In the genomic region with DNA sequence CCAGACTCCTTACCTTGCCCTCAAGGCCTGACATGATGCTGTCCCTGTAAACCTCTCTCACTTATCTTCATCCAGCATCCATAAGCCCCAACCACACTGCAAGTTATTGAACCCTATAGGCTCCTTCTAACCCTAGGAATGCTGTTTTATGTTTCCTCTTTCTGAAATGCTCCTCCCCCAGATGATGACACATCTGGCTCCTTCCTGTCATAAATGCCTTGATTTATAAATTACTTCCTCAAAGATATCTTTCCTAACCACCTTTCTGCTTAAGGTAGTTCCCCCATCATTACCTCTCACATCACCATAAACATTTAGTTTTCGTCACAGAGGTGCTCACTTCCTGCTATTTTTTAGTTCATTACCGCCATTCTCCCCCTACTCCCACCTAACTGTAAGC, we compare ENCODE assay signal across 15 cellular contexts. TPM values are rescaled to one million over a fixed set of nuclear protein-coding genes. Genes with fewer than 3 reads are reported as not detected.
DNase-seq lines count a peak whose midpoint lies in the region; ATAC-seq and TF ChIP-seq lines count a peak whose summit lies in the region.
"Had no signal": no experiment of that assay in that cellular context is flagged by ENCODE, and none has a peak within 500 bp of the region (broad histone marks: within the 10 kb centered on the region; RNA-seq: fewer than 3 reads in every experiment).

No MANE protein-coding gene starts in this region.

- no peaks in the 10 kb centered on the region for H3K27me3 ChIP-seq in upper lobe of right lung

- DNase-seq in activated CD8-positive, alpha-beta T cell treated with anti-CD3 and anti-CD28 coated beads for 36 hours, result no peak
- DNase-seq in activated CD8-positive, alpha-beta T cell treated with anti-CD3 and anti-CD28 coated beads, Interleukin-2, amount 10 ng/mL, durations not matched to agents 7 days and 5 days, result no peak
- DNase-seq in OCI-LY7 (ENCODE audit: low spot score) (peak; percentile 81), germinal center (ENCODE audit: low spot score) (peak; percentile 56), upper lobe of right lung (no peak), hippocampal formation (lab: John Stamatoyannopoulos, UW) (no peak)
- DNase-seq: activated CD8-positive, alpha-beta memory T cell treated with anti-CD3 and anti-CD28 coated beads, Interleukin-2, amount 50 U/mL, for 4 hours; heart right ventricle; NCI-H1436; NCI-H510A had no signal

- H3K4me3 Mint-ChIP-seq in activated CD8-positive, alpha-beta T cell treated with anti-CD3 and anti-CD28 coated beads for 36 hours, result no peak overlapping the region
- no peak overlapping the region for H3K4me3 Mint-ChIP-seq in activated CD8-positive, alpha-beta T cell treated with anti-CD3 and anti-CD28 coated beads, Interleukin-2, amount 10 ng/mL, durations not matched to agents 7 days and 5 days

- POLR2A ChIA-PET in activated CD8-positive, alpha-beta T cell treated with anti-CD3 and anti-CD28 coated beads for 36 hours (lab: Charles Lee), result no interaction called here
- POLR2A ChIA-PET in activated CD8-positive, alpha-beta T cell treated with anti-CD3 and anti-CD28 coated beads, Interleukin-2, amount 10 ng/mL, durations not matched to agents 7 days and 5 days (lab: Charles Lee), result no interaction called here
- POLR2A ChIA-PET in OCI-LY7 (lab: Charles Lee), result interaction anchor here (1.1 to 8.8 kb wide), 5 partner anchors 8 to 28 kb away, joined by 4 to 211 read pairs (median 4); a partner anchor contains a TSS

- peak overlapping the region; percentile 94 for H3K4me2 ChIP-seq in OCI-LY7 (ENCODE audit: low read length)
- H3K4me2 ChIP-seq: A549 had no signal

- peaks cover 4% of the 10 kb centered on the region for H3K4me1 Mint-ChIP-seq in activated CD8-positive, alpha-beta T cell treated with anti-CD3 and anti-CD28 coated beads for 36 hours (ENCODE audit: low read depth)
- no peaks in the 10 kb centered on the region for H3K4me1 Mint-ChIP-seq in activated CD8-positive, alpha-beta T cell treated with anti-CD3 and anti-CD28 coated beads, Interleukin-2, amount 10 ng/mL, durations not matched to agents 7 days and 5 days (ENCODE audit: low read depth)

- H2AFZ ChIP-seq in OCI-LY7 (ENCODE audit: low read length), result no peak overlapping the region

- H3K4me1 ChIP-seq in OCI-LY7 (ENCODE audit: insufficient read depth, low read length, poor library complexity, severe bottlenecking) (peaks cover 91% of the 10 kb centered on the region), upper lobe of right lung (peaks cover 6% of the 10 kb centered on the region)
- H3K4me1 ChIP-seq: A549 had no signal

- H3K36me3 ChIP-seq in OCI-LY7 (ENCODE audit: insufficient read depth, low read length), result peaks cover 95% of the 10 kb centered on the region
- H3K36me3 ChIP-seq in upper lobe of right lung, result no peaks in the 10 kb centered on the region
- H3K36me3 ChIP-seq: heart right ventricle had no signal

- peaks cover 20% of the 10 kb centered on the region; the same call in 1 of the 2 replicates for H4K20me1 ChIP-seq in OCI-LY7 (ENCODE audit: insufficient read depth, low read length)

- no peaks in the 10 kb centered on the region for H3K27me3 Mint-ChIP-seq in activated CD8-positive, alpha-beta T cell treated with anti-CD3 and anti-CD28 coated beads for 36 hours
- H3K27me3 Mint-ChIP-seq in activated CD8-positive, alpha-beta T cell treated with anti-CD3 and anti-CD28 coated beads, Interleukin-2, amount 10 ng/mL, durations not matched to agents 7 days and 5 days (ENCODE audit: low read depth), result peaks cover 2% of the 10 kb centered on the region

- CTCF ChIA-PET in activated CD8-positive, alpha-beta T cell treated with anti-CD3 and anti-CD28 coated beads for 36 hours (lab: Charles Lee), result no interaction called here
- CTCF ChIA-PET in activated CD8-positive, alpha-beta T cell treated with anti-CD3 and anti-CD28 coated beads, Interleukin-2, amount 10 ng/mL, durations not matched to agents 7 days and 5 days (lab: Charles Lee), result no interaction called here
- CTCF ChIA-PET in OCI-LY7 (lab: Charles Lee; ENCODE audit: unreplicated experiment), result interaction anchor here (1.0 kb wide), 1 partner anchor 9 kb away, joined by 4 read pairs; no protein-coding TSS in a partner anchor

- peaks cover 95% of the 10 kb centered on the region for H3K79me2 ChIP-seq in OCI-LY7 (ENCODE audit: insufficient read depth, low read depth, low read length)

- H3K27ac Mint-ChIP-seq in activated CD8-positive, alpha-beta T cell treated with anti-CD3 and anti-CD28 coated beads for 36 hours, result peak overlapping the region; percentile 2
- no peak overlapping the region for H3K27ac Mint-ChIP-seq in activated CD8-positive, alpha-beta T cell treated with anti-CD3 and anti-CD28 coated beads, Interleukin-2, amount 10 ng/mL, durations not matched to agents 7 days and 5 days

- H3K4me3 ChIP-seq in OCI-LY7 (ENCODE audit: low read depth, low read length, poor library complexity, severe bottlenecking), result peak overlapping the region; percentile 83
- no peak overlapping the region for H3K4me3 ChIP-seq in upper lobe of right lung
- H3K4me3 ChIP-seq: A549, heart right ventricle had no signal

- no TSS peak for BruUV-seq in OCI-LY7 (replicated peaks; lab: Mats Ljungman, UMichigan)

- no peaks in the 10 kb centered on the region for H3K36me3 Mint-ChIP-seq in activated CD8-positive, alpha-beta T cell treated with anti-CD3 and anti-CD28 coated beads for 36 hours (ENCODE audit: low read depth)
- H3K36me3 Mint-ChIP-seq in activated CD8-positive, alpha-beta T cell treated with anti-CD3 and anti-CD28 coated beads, Interleukin-2, amount 10 ng/mL, durations not matched to agents 7 days and 5 days (ENCODE audit: low read depth), result no peaks in the 10 kb centered on the region

- H3K9me3 ChIP-seq in OCI-LY7 (ENCODE audit: low read length) (peaks cover 10% of the 10 kb centered on the region; the same call in 1 of the 2 replicates), upper lobe of right lung (no peaks in the 10 kb centered on the region)
- H3K9me3 ChIP-seq: A549, heart right ventricle had no signal

- intact Hi-C loops in activated CD8-positive, alpha-beta T cell treated with anti-CD3 and anti-CD28 coated beads for 36 hours (cut with micrococcal nuclease), result no loop called here
- intact Hi-C loops in OCI-LY7 (cut with micrococcal nuclease; ENCODE audit: unreplicated experiment) (loop anchor here (5.0 kb wide), 1 partner anchor 178 kb away; a partner anchor contains a TSS), upper lobe of right lung (cut with DNase I) (no loop called here)

- ATAC-seq in activated CD8-positive, alpha-beta T cell treated with anti-CD3 and anti-CD28 coated beads for 36 hours, result no peak
- ATAC-seq in activated CD8-positive, alpha-beta T cell treated with anti-CD3 and anti-CD28 coated beads, Interleukin-2, amount 10 ng/mL, durations not matched to agents 7 days and 5 days, result no peak
- peak; percentile 59 for ATAC-seq in upper lobe of right lung
- no peak for ATAC-seq in HG03045 (IDR thresholded peaks at IDR 0.05; ENCODE audit: unreplicated experiment)
- ATAC-seq in HG03520 (IDR thresholded peaks at IDR 0.05; ENCODE audit: unreplicated experiment), result no peak
- ATAC-seq: A549, heart right ventricle, HepG2, left lobe of liver had no signal

- TF ChIP-seq CTCF in activated CD8-positive, alpha-beta T cell treated with anti-CD3 and anti-CD28 coated beads for 36 hours (IDR thresholded peaks at IDR 0.05), result no peak
- TF ChIP-seq CTCF in OCI-LY7 (conservative IDR thresholded peaks at IDR 0.05; ENCODE audit: low read length) (no peak), upper lobe of right lung (IDR thresholded peaks at IDR 0.05) (no peak)

- H3K9me2 ChIP-seq in OCI-LY7 (ENCODE audit: insufficient read depth, low read length), result no peaks in the 10 kb centered on the region

- H3K9me3 Mint-ChIP-seq in activated CD8-positive, alpha-beta T cell treated with anti-CD3 and anti-CD28 coated beads for 36 hours, result no peaks in the 10 kb centered on the region
- H3K9me3 Mint-ChIP-seq in activated CD8-positive, alpha-beta T cell treated with anti-CD3 and anti-CD28 coated beads, Interleukin-2, amount 10 ng/mL, durations not matched to agents 7 days and 5 days (ENCODE audit: insufficient read depth), result no peaks in the 10 kb centered on the region

- H3K27ac ChIP-seq in OCI-LY7 (ENCODE audit: low read depth, low read length, poor library complexity, severe bottlenecking) (peak overlapping the region; percentile 96), upper lobe of right lung (no peak overlapping the region)
- H3K27ac ChIP-seq: A549 had no signal

RNA-seq across cellular contexts. Expression of a gene that starts 12.3 kb away (rescaled TPM):
- under 1 TPM; 0.36 to 0.74 TPM for total RNA-seq in activated CD8-positive, alpha-beta T cell treated with anti-CD3 and anti-CD28 coated beads for 36 hours
- under 1 TPM in 1 of 2 experiments, not detected in 1; 0.21 TPM for total RNA-seq in activated CD8-positive, alpha-beta T cell treated with anti-CD3 and anti-CD28 coated beads, Interleukin-2, amount 10 ng/mL, durations not matched to agents 7 days and 5 days
- 316 and 383 TPM in 2 replicates for total RNA-seq in OCI-LY7 (2014; rRNA removed; shearing (Covaris generic))
- total RNA-seq in OCI-LY7 (2022) (352 and 446 TPM in 2 replicates), upper lobe of right lung (2.9 TPM)
- total RNA-seq: HepG2 had no signal

Comparison
In these comparisons a context has a peak if more than half of its experiments do, and no peak if none do; other contexts are left out.
1. DNase-seq: peak in OCI-LY7 (single experiment) and germinal center (single experiment); none in activated CD8-positive, alpha-beta T cell treated with anti-CD3 and anti-CD28 coated beads for 36 hours (single experiment), activated CD8-positive, alpha-beta T cell treated with anti-CD3 and anti-CD28 coated beads, Interleukin-2, amount 10 ng/mL, durations not matched to agents 7 days and 5 days (single experiment), upper lobe of right lung (single experiment) and hippocampal formation (0 of 2).
2. RNA of a gene that starts 12.3 kb away (total RNA-seq): 316 to 446 TPM in OCI-LY7; 2.9 TPM in upper lobe of right lung (single experiment), 0.36 to 0.74 TPM in activated CD8-positive, alpha-beta T cell treated with anti-CD3 and anti-CD28 coated beads for 36 hours and 0.21 TPM in activated CD8-positive, alpha-beta T cell treated with anti-CD3 and anti-CD28 coated beads, Interleukin-2, amount 10 ng/mL, durations not matched to agents 7 days and 5 days; every median in the first group is over 10 times any median in the second.